Comparison of ENCODE assay signal across 21 cellular contexts in the genomic region with DNA sequence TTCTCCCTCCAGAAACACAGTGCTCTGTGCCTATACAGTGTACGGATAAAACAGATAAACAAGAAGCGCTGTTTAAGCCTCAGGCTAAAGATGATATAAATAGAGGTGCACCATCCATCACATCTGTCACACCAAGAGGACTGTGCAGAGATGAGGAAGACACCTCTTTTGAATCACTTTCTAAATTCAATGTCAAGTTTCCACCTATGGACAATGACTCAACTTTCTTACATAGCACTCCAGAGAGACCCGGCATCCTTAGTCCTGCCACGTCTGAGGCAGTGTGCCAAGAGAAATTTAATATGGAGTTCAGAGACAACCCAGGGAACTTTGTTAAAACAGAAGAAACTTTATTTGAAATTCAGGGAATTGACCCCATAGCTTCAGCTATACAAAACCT.
A peak's percentile ranks its signal among the peaks of the same experiment; 100 is the strongest.
DNase-seq lines count a peak whose midpoint lies in the region; ATAC-seq and TF ChIP-seq lines count a peak whose summit lies in the region.
"Had no signal": no experiment of that assay in that cellular context is flagged by ENCODE, and none has a peak within 500 bp of the region (broad histone marks: within the 10 kb centered on the region; RNA-seq: fewer than 3 reads in every experiment).

No MANE protein-coding gene starts in this region.

- no peaks in the 10 kb centered on the region for H3K9me2 ChIP-seq in Karpas-422 (replicated peaks; ENCODE audit: insufficient read depth, low read length)

- TF ChIP-seq CTCF in foreskin keratinocyte (conservative IDR thresholded peaks at IDR 0.05): no peak

- H3K4me1 ChIP-seq in Karpas-422 (ENCODE audit: low read length) (peaks cover 100% of the 10 kb centered on the region), foreskin keratinocyte (peaks cover 4% of the 10 kb centered on the region)

- no peaks in the 10 kb centered on the region for H3K9me3 Mint-ChIP-seq in activated CD4-positive, alpha-beta T cell treated with anti-CD3 and anti-CD28 coated beads, Interleukin-2, amount 10 ng/mL, durations not matched to agents 24 days and 14 days
- H3K9me3 Mint-ChIP-seq in activated CD4-positive, alpha-beta T cell treated with anti-CD3 and anti-CD28 coated beads for 36 hours (ENCODE audit: low read depth): no peaks in the 10 kb centered on the region
- H3K9me3 Mint-ChIP-seq in stimulated activated effector memory CD8-positive, alpha-beta T cell treated with anti-CD3 and anti-CD28 coated beads, Interleukin-12 subunit alpha, Interleukin-12 subunit beta, amount 100 ng/mL, for 72 hours: no peaks in the 10 kb centered on the region

- CTCF ChIA-PET in activated CD4-positive, alpha-beta T cell treated with anti-CD3 and anti-CD28 coated beads for 36 hours (lab: Charles Lee): interaction anchor here (1.0 to 5.0 kb wide), 5 partner anchors 7 to 43 kb away, joined by 3 to 45 read pairs (median 5); no protein-coding TSS in a partner anchor

- peaks cover 69% of the 10 kb centered on the region for H3K36me3 ChIP-seq in Karpas-422 (ENCODE audit: insufficient read depth, low read length)

- no peak overlapping the region for H3K4me3 ChIP-seq in Karpas-422 (ENCODE audit: low read length)
- H3K4me3 ChIP-seq: GM23248 had no signal

- POLR2A ChIA-PET in activated CD4-positive, alpha-beta T cell treated with anti-CD3 and anti-CD28 coated beads for 36 hours (lab: Charles Lee): no interaction called here

- H3K27ac ChIP-seq in Karpas-422 (ENCODE audit: low read length) (peak overlapping the region; percentile 87), foreskin keratinocyte (no peak overlapping the region)
- H3K27ac ChIP-seq: GM23248 had no signal

- no peak overlapping the region for H3K9ac ChIP-seq in Karpas-422 (ENCODE audit: low read length)
- H3K9ac ChIP-seq: GM23248 had no signal

- peak; percentile 53 for DNase-seq in activated CD4-positive, alpha-beta T cell treated with anti-CD3 and anti-CD28 coated beads, Interleukin-2, amount 10 ng/mL, durations not matched to agents 24 days and 14 days
- DNase-seq in activated CD4-positive, alpha-beta T cell treated with anti-CD3 and anti-CD28 coated beads for 36 hours: no peak
- DNase-seq in Karpas-422 (no peak), foreskin keratinocyte (no peak), iPS-NIHi7 (ENCODE audit: extremely low spot score) (no peak), NCI-H2107 (lab: John Stamatoyannopoulos, UW) (no peak)
- no peak for DNase-seq in stimulated activated effector memory CD8-positive, alpha-beta T cell treated with anti-CD3 and anti-CD28 coated beads, Interleukin-12 subunit alpha, Interleukin-12 subunit beta, amount 100 ng/mL, for 72 hours (ENCODE audit: low spot score in 2 of 2)
- DNase-seq: Calu3, DMS153, DND-41, GM23248, H7, Kasumi-1, NCI-H1092 treated with DMSO at 0.1 percent for 48 hours, NCI-H1436, NCI-H187, NCI-H2081 treated with DMSO at 0.1 percent for 48 hours, NCI-H2171 treated with DMSO at 0.1 percent for 48 hours, NCI-H345, NCI-H510A treated with DMSO at 0.1 percent for 48 hours had no signal

- no peaks in the 10 kb centered on the region for H3K9me3 ChIP-seq in Karpas-422 (ENCODE audit: low read length)

- no peak overlapping the region for H2AFZ ChIP-seq in Karpas-422 (ENCODE audit: low read length)
- H2AFZ ChIP-seq: GM23248 had no signal

- no peaks in the 10 kb centered on the region for H3K27me3 ChIP-seq in Karpas-422 (ENCODE audit: low read length)
- H3K27me3 ChIP-seq in foreskin keratinocyte: no peaks in the 10 kb centered on the region

- H3K27ac Mint-ChIP-seq in activated CD4-positive, alpha-beta T cell treated with anti-CD3 and anti-CD28 coated beads, Interleukin-2, amount 10 ng/mL, durations not matched to agents 24 days and 14 days: no peak overlapping the region
- H3K27ac Mint-ChIP-seq in activated CD4-positive, alpha-beta T cell treated with anti-CD3 and anti-CD28 coated beads for 36 hours: no peak overlapping the region
- peak overlapping the region; percentile 26 for H3K27ac Mint-ChIP-seq in stimulated activated effector memory CD8-positive, alpha-beta T cell treated with anti-CD3 and anti-CD28 coated beads, Interleukin-12 subunit alpha, Interleukin-12 subunit beta, amount 100 ng/mL, for 72 hours

- H3K4me2 ChIP-seq in Karpas-422 (ENCODE audit: low read depth, low read length, poor library complexity, severe bottlenecking): no peak overlapping the region

- peaks cover 40% of the 10 kb centered on the region for H3K36me3 Mint-ChIP-seq in activated CD4-positive, alpha-beta T cell treated with anti-CD3 and anti-CD28 coated beads, Interleukin-2, amount 10 ng/mL, durations not matched to agents 24 days and 14 days (ENCODE audit: low read depth)
- H3K36me3 Mint-ChIP-seq in activated CD4-positive, alpha-beta T cell treated with anti-CD3 and anti-CD28 coated beads for 36 hours (ENCODE audit: low read depth): peaks cover 27% of the 10 kb centered on the region
- peaks cover 99% of the 10 kb centered on the region for H3K36me3 Mint-ChIP-seq in stimulated activated effector memory CD8-positive, alpha-beta T cell treated with anti-CD3 and anti-CD28 coated beads, Interleukin-12 subunit alpha, Interleukin-12 subunit beta, amount 100 ng/mL, for 72 hours

- ATAC-seq in activated CD4-positive, alpha-beta T cell treated with anti-CD3 and anti-CD28 coated beads for 36 hours: no peak
- peak; percentile 63 for ATAC-seq in foreskin keratinocyte
- ATAC-seq in stimulated activated effector memory CD8-positive, alpha-beta T cell treated with anti-CD3 and anti-CD28 coated beads, Interleukin-12 subunit alpha, Interleukin-12 subunit beta, amount 100 ng/mL, for 72 hours: no peak
- ATAC-seq: HepG2 had no signal

- no peak overlapping the region for H3K4me3 Mint-ChIP-seq in activated CD4-positive, alpha-beta T cell treated with anti-CD3 and anti-CD28 coated beads, Interleukin-2, amount 10 ng/mL, durations not matched to agents 24 days and 14 days
- no peak overlapping the region for H3K4me3 Mint-ChIP-seq in activated CD4-positive, alpha-beta T cell treated with anti-CD3 and anti-CD28 coated beads for 36 hours
- no peak overlapping the region for H3K4me3 Mint-ChIP-seq in stimulated activated effector memory CD8-positive, alpha-beta T cell treated with anti-CD3 and anti-CD28 coated beads, Interleukin-12 subunit alpha, Interleukin-12 subunit beta, amount 100 ng/mL, for 72 hours

- H3K27me3 Mint-ChIP-seq in activated CD4-positive, alpha-beta T cell treated with anti-CD3 and anti-CD28 coated beads, Interleukin-2, amount 10 ng/mL, durations not matched to agents 24 days and 14 days: no peaks in the 10 kb centered on the region
- H3K27me3 Mint-ChIP-seq in activated CD4-positive, alpha-beta T cell treated with anti-CD3 and anti-CD28 coated beads for 36 hours: no peaks in the 10 kb centered on the region

- intact Hi-C loops in activated CD4-positive, alpha-beta T cell treated with anti-CD3 and anti-CD28 coated beads, Interleukin-2, amount 10 ng/mL, durations not matched to agents 24 days and 14 days (cut with micrococcal nuclease): no loop called here
- intact Hi-C loops in activated CD4-positive, alpha-beta T cell treated with anti-CD3 and anti-CD28 coated beads for 36 hours (cut with DNase I, micrococcal nuclease): no loop called here

- H3K79me2 ChIP-seq in Karpas-422 (ENCODE audit: low read length): peaks cover 70% of the 10 kb centered on the region

- H3K4me1 Mint-ChIP-seq in activated CD4-positive, alpha-beta T cell treated with anti-CD3 and anti-CD28 coated beads, Interleukin-2, amount 10 ng/mL, durations not matched to agents 24 days and 14 days: peaks cover 12% of the 10 kb centered on the region
- H3K4me1 Mint-ChIP-seq in activated CD4-positive, alpha-beta T cell treated with anti-CD3 and anti-CD28 coated beads for 36 hours: peaks cover 4% of the 10 kb centered on the region
- H3K4me1 Mint-ChIP-seq in stimulated activated effector memory CD8-positive, alpha-beta T cell treated with anti-CD3 and anti-CD28 coated beads, Interleukin-12 subunit alpha, Interleukin-12 subunit beta, amount 100 ng/mL, for 72 hours: peaks cover 5% of the 10 kb centered on the region

- no peaks in the 10 kb centered on the region for H4K20me1 ChIP-seq in Karpas-422 (ENCODE audit: insufficient read depth, low read depth, low read length)
